Comparison of ENCODE assay signal across 18 cellular contexts in the genomic region with DNA sequence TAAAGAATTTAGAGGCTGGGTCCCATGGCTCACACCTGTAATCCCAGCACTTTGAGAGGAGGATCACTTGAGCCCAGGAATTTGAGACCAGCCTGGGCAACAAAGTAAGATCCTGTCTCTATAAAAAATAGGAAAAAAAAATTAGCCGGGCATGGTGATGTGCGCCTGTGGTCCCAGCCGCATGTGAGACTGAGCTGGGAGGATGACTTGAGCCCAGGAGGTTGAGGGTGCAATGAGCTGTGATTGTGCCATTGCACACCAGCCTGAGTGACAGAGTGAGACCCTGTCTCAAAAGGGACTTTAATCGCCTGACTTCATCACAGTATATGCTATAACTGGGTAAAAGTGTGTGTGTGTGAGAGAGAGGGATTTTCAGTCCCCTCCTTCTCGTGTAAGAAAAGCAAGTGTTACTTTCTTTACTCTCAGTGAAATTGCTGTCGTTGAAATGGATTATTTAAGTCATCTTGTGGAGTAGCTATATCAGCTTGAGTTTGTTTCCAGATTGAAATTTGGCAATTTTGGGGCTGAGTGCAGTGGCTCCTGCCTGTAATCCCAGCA. TPM values are rescaled to one million over a fixed set of nuclear protein-coding genes. Genes with fewer than 3 reads are reported as not detected.
A peak's percentile ranks its signal among the peaks of the same experiment; 100 is the strongest.
DNase-seq lines count a peak whose midpoint lies in the region; ATAC-seq and TF ChIP-seq lines count a peak whose summit lies in the region.
"Had no signal": no experiment of that assay in that cellular context is flagged by ENCODE, and none has a peak within 500 bp of the region (broad histone marks: within the 10 kb centered on the region; RNA-seq: fewer than 3 reads in every experiment).

No MANE protein-coding gene starts in this region.

- peaks cover 98% of the 10 kb centered on the region for H3K79me2 ChIP-seq in Karpas-422 (ENCODE audit: low read length)

- no peaks in the 10 kb centered on the region for H3K27me3 Mint-ChIP-seq in activated T-cell treated with anti-CD3 and anti-CD28 coated beads, Interleukin-2, amount 50 U/mL, for 4 hours (ENCODE audit: low read depth)
- H3K27me3 Mint-ChIP-seq in activated naive CD8-positive, alpha-beta T cell treated with anti-CD3 and anti-CD28 coated beads, Interleukin-2, amount 50 U/mL, for 24 hours = no peaks in the 10 kb centered on the region
- H3K27me3 Mint-ChIP-seq in stimulated activated memory B cell treated with anti-CD40 and anti-IgM and Interleukin-4, amounts not matched to agents 10 μg/mL and 1 μg/mL and 100 μg/mL, for 72 hours = no peaks in the 10 kb centered on the region

- H3K4me1 ChIP-seq in Karpas-422 (ENCODE audit: low read length) (peaks cover 49% of the 10 kb centered on the region), upper lobe of right lung (peaks cover 17% of the 10 kb centered on the region)

- TF ChIP-seq CTCF in upper lobe of right lung (IDR thresholded peaks at IDR 0.05) = no peak

- no peak overlapping the region for H3K4me3 ChIP-seq in Karpas-422 (ENCODE audit: low read length)
- H3K4me3 ChIP-seq in upper lobe of right lung = no peak overlapping the region
- H3K4me3 ChIP-seq: smooth muscle cell, vagina had no signal

- H3K9me2 ChIP-seq in Karpas-422 (replicated peaks; ENCODE audit: insufficient read depth, low read length) = no peaks in the 10 kb centered on the region

- H3K36me3 Mint-ChIP-seq in activated T-cell treated with anti-CD3 and anti-CD28 coated beads, Interleukin-2, amount 50 U/mL, for 4 hours (ENCODE audit: insufficient read depth) = peaks cover 19% of the 10 kb centered on the region
- peaks cover 29% of the 10 kb centered on the region for H3K36me3 Mint-ChIP-seq in activated naive CD8-positive, alpha-beta T cell treated with anti-CD3 and anti-CD28 coated beads, Interleukin-2, amount 50 U/mL, for 24 hours (ENCODE audit: low read depth)
- peaks cover 34% of the 10 kb centered on the region for H3K36me3 Mint-ChIP-seq in stimulated activated memory B cell treated with anti-CD40 and anti-IgM and Interleukin-4, amounts not matched to agents 10 μg/mL and 1 μg/mL and 100 μg/mL, for 72 hours

- H3K4me3 Mint-ChIP-seq in activated T-cell treated with anti-CD3 and anti-CD28 coated beads, Interleukin-2, amount 50 U/mL, for 4 hours = peak overlapping the region; percentile 52
- H3K4me3 Mint-ChIP-seq in activated naive CD8-positive, alpha-beta T cell treated with anti-CD3 and anti-CD28 coated beads, Interleukin-2, amount 50 U/mL, for 24 hours = peak overlapping the region; percentile 75
- H3K4me3 Mint-ChIP-seq in stimulated activated memory B cell treated with anti-CD40 and anti-IgM and Interleukin-4, amounts not matched to agents 10 μg/mL and 1 μg/mL and 100 μg/mL, for 72 hours = peak overlapping the region; percentile 61

- no peak for DNase-seq in activated T-cell treated with anti-CD3 and anti-CD28 coated beads, Interleukin-2, amount 50 U/mL, for 4 hours
- DNase-seq in activated T-cell treated with anti-CD3 and anti-CD28 coated beads for 4 hours = no peak
- no peak for DNase-seq in Karpas-422
- DNase-seq in activated naive CD8-positive, alpha-beta T cell treated with anti-CD3 and anti-CD28 coated beads, Interleukin-2, amount 50 U/mL, for 24 hours = no peak
- no peak for DNase-seq in upper lobe of right lung
- DNase-seq: amniotic stem cell; foreskin fibroblast; KG1; left cardiac atrium; NCI-H1436 treated with DMSO at 0.1 percent for 48 hours; NCI-H226; posterior cingulate gyrus; stimulated activated naive CD4-positive, alpha-beta T cell had no signal

- H3K4me2 ChIP-seq in Karpas-422 (ENCODE audit: low read depth, low read length, poor library complexity, severe bottlenecking) = peak overlapping the region; percentile 6
- H3K4me2 ChIP-seq: smooth muscle cell had no signal

- intact Hi-C loops in upper lobe of right lung (cut with DNase I) = no loop called here

- H3K27ac ChIP-seq in Karpas-422 (ENCODE audit: low read length) (peak overlapping the region; percentile 49; the same call in 1 of the 2 replicates), upper lobe of right lung (no peak overlapping the region)
- H3K27ac ChIP-seq: vagina had no signal

- H3K9ac ChIP-seq in Karpas-422 (ENCODE audit: low read length) = no peak overlapping the region

- no peaks in the 10 kb centered on the region for H4K20me1 ChIP-seq in Karpas-422 (ENCODE audit: insufficient read depth, low read depth, low read length)

- no peak overlapping the region for H2AFZ ChIP-seq in Karpas-422 (ENCODE audit: low read length)

- peak overlapping the region; percentile 96 for H3K27ac Mint-ChIP-seq in activated naive CD8-positive, alpha-beta T cell treated with anti-CD3 and anti-CD28 coated beads, Interleukin-2, amount 50 U/mL, for 24 hours
- peak overlapping the region; percentile 64 for H3K27ac Mint-ChIP-seq in stimulated activated memory B cell treated with anti-CD40 and anti-IgM and Interleukin-4, amounts not matched to agents 10 μg/mL and 1 μg/mL and 100 μg/mL, for 72 hours

- H3K27me3 ChIP-seq in Karpas-422 (ENCODE audit: low read length) = no peaks in the 10 kb centered on the region
- H3K27me3 ChIP-seq in upper lobe of right lung = no peaks in the 10 kb centered on the region
- H3K27me3 ChIP-seq: vagina had no signal

- no peaks in the 10 kb centered on the region for H3K9me3 Mint-ChIP-seq in activated T-cell treated with anti-CD3 and anti-CD28 coated beads, Interleukin-2, amount 50 U/mL, for 4 hours
- H3K9me3 Mint-ChIP-seq in activated naive CD8-positive, alpha-beta T cell treated with anti-CD3 and anti-CD28 coated beads, Interleukin-2, amount 50 U/mL, for 24 hours = no peaks in the 10 kb centered on the region
- H3K9me3 Mint-ChIP-seq in stimulated activated memory B cell treated with anti-CD40 and anti-IgM and Interleukin-4, amounts not matched to agents 10 μg/mL and 1 μg/mL and 100 μg/mL, for 72 hours = no peaks in the 10 kb centered on the region

- ATAC-seq in activated T-cell treated with anti-CD3 and anti-CD28 coated beads, Interleukin-2, amount 50 U/mL, for 4 hours = peak; percentile 31 to 51
- peak; percentile 34 for ATAC-seq in activated naive CD8-positive, alpha-beta T cell treated with anti-CD3 and anti-CD28 coated beads, Interleukin-2, amount 50 U/mL, for 24 hours
- ATAC-seq in stimulated activated memory B cell treated with anti-CD40 and anti-IgM and Interleukin-4, amounts not matched to agents 10 μg/mL and 1 μg/mL and 100 μg/mL, for 72 hours = no peak
- ATAC-seq in HG03280 (IDR thresholded peaks at IDR 0.05; ENCODE audit: unreplicated experiment) (no peak), upper lobe of right lung (no peak), GM18870 (IDR thresholded peaks at IDR 0.05; ENCODE audit: unreplicated experiment) (no peak)
- ATAC-seq: left cardiac atrium had no signal

- peaks cover 69% of the 10 kb centered on the region for H3K4me1 Mint-ChIP-seq in activated T-cell treated with anti-CD3 and anti-CD28 coated beads, Interleukin-2, amount 50 U/mL, for 4 hours (ENCODE audit: low read depth)
- H3K4me1 Mint-ChIP-seq in activated naive CD8-positive, alpha-beta T cell treated with anti-CD3 and anti-CD28 coated beads, Interleukin-2, amount 50 U/mL, for 24 hours = peaks cover 90% of the 10 kb centered on the region
- H3K4me1 Mint-ChIP-seq in stimulated activated memory B cell treated with anti-CD40 and anti-IgM and Interleukin-4, amounts not matched to agents 10 μg/mL and 1 μg/mL and 100 μg/mL, for 72 hours = peaks cover 77% of the 10 kb centered on the region

- H3K36me3 ChIP-seq in Karpas-422 (ENCODE audit: insufficient read depth, low read length) (peaks cover 11% of the 10 kb centered on the region), upper lobe of right lung (no peaks in the 10 kb centered on the region)
- H3K36me3 ChIP-seq: vagina had no signal

- H3K9me3 ChIP-seq in Karpas-422 (ENCODE audit: low read length) (no peaks in the 10 kb centered on the region), upper lobe of right lung (no peaks in the 10 kb centered on the region)
- H3K9me3 ChIP-seq: vagina had no signal

RNA-seq across cellular contexts. Expression of gene NCOA3, which starts 7.5 kb away (rescaled TPM):
- total RNA-seq in activated T-cell treated with anti-CD3 and anti-CD28 coated beads, Interleukin-2, amount 50 U/mL, for 4 hours = 100 to 1,000 TPM; 103 to 121 (median 118) TPM
- total RNA-seq in Karpas-422 (2014; rRNA removed; shearing (Covaris generic); ENCODE audit: low replicate concordance) = 67.2 and 90.0 TPM in 2 replicates
- total RNA-seq in upper lobe of right lung = 48.8 TPM

Comparison
In these comparisons a context has a peak if more than half of its experiments do, and no peak if none do; other contexts are left out.
1. ATAC-seq: peak in activated T-cell treated with anti-CD3 and anti-CD28 coated beads, Interleukin-2, amount 50 U/mL, for 4 hours (2 of 2) and activated naive CD8-positive, alpha-beta T cell treated with anti-CD3 and anti-CD28 coated beads, Interleukin-2, amount 50 U/mL, for 24 hours (single experiment); none in stimulated activated memory B cell treated with anti-CD40 and anti-IgM and Interleukin-4, amounts not matched to agents 10 μg/mL and 1 μg/mL and 100 μg/mL, for 72 hours (single experiment), HG03280 (single experiment), upper lobe of right lung (single experiment) and GM18870 (single experiment).
2. Peak in every context shown above with its lines, with median percentiles within 50 percentile points of each other: H3K4me3 Mint-ChIP-seq.